In the genomic region with DNA sequence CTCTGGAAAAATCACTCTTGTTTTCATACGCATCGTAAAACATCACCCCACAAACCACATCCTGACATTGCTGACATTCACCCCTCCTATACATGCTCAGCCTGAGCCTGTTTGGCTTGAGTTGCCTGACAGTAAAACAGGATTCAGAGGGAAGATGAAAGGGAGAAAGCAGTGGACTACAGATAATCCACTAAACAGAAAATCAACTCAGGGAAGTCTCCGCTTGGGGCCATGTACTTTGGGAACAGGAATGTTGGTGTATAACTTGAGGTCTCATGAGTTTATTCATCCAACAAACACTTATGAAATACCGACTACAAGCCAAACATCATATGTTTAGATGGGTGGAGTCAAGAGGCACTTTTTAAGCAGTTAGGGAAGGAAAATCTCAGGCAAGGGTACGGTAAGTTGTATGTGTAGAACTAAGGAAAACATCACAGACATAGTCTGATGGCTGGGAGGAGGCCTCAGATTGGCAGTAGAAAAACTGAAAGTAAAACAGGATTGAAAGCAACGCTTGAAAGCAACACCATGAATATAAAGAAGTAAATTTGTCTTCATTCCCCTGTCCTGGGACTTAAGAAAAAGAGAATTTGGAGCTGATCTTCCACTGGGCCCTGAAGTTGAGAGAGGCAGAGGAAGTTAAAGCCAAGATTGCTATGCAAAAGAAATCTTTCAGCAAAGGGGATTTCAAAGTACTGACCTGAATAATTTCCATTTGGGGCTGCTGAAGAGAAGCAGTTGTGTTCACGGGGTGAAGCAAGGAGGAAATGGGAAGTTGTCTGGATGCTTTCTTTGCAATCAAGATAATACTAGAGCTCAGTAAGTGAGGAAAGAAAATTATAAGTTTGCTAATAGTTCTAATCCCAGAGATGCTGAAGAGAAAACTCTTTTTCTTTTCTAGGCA, we compare ENCODE assay signal across 8 cellular contexts. TPM values are rescaled to one million over a fixed set of nuclear protein-coding genes. Genes with fewer than 3 reads are reported as not detected.
A peak's percentile ranks its signal among the peaks of the same experiment; 100 is the strongest.
DNase-seq lines count a peak whose midpoint lies in the region; ATAC-seq and TF ChIP-seq lines count a peak whose summit lies in the region.

No MANE protein-coding gene starts in this region.

- H3K27ac Mint-ChIP-seq in activated CD8-positive, alpha-beta memory T cell treated with anti-CD3 and anti-CD28 coated beads, Interleukin-2, amount 10 ng/mL, durations not matched to agents 7 days and 5 days: peak overlapping the region; percentile 95

- no peaks in the 10 kb centered on the region for H3K9me3 ChIP-seq in DND-41 (ENCODE audit: insufficient read depth, low read length, severe bottlenecking)

- H4K20me1 ChIP-seq in DND-41 (ENCODE audit: insufficient read depth, low read length): no peaks in the 10 kb centered on the region

- H3K27me3 Mint-ChIP-seq in activated CD8-positive, alpha-beta memory T cell treated with anti-CD3 and anti-CD28 coated beads, Interleukin-2, amount 10 ng/mL, durations not matched to agents 7 days and 5 days: no peaks in the 10 kb centered on the region

- DNase-seq in DND-41 (peak; percentile 75), KBM-7 (peak; percentile 4), foreskin fibroblast (peak; percentile 65 to 75), NCI-H1417 treated with DMSO at 0.1 percent for 48 hours (lab: John Stamatoyannopoulos, UW) (no peak), DMS 273 (lab: John Stamatoyannopoulos, UW; ENCODE audit: unreplicated experiment) (no peak)
- peak; percentile 82 for DNase-seq in activated CD8-positive, alpha-beta memory T cell treated with anti-CD3 and anti-CD28 coated beads, Interleukin-2, amount 10 ng/mL, durations not matched to agents 7 days and 5 days
- DNase-seq in stimulated activated CD4-positive, alpha-beta T cell treated with anti-CD3 and anti-CD28 coated beads, Interleukin-1b, Interleukin-23, amount 100 ng/mL, for 48 hours: peak; percentile 40

- peak overlapping the region; percentile 55 for H3K9ac ChIP-seq in DND-41 (ENCODE audit: low read depth, low read length)

- CTCF ChIA-PET in activated CD8-positive, alpha-beta memory T cell treated with anti-CD3 and anti-CD28 coated beads, Interleukin-2, amount 10 ng/mL, durations not matched to agents 7 days and 5 days (lab: Charles Lee): no interaction called here

- H3K4me3 ChIP-seq in DND-41 (ENCODE audit: low read depth in 1 of 2, low read length in 2 of 2): peak overlapping the region; percentile 26 to 54; a peak in 3 of 4 replicates
- H3K4me3 ChIP-seq in foreskin fibroblast (ENCODE audit: low read depth in 1 of 2, low read length in 2 of 2): peak overlapping the region in 1 of 2 donors; percentile 9

- peak overlapping the region; percentile 79 for H3K27ac ChIP-seq in DND-41 (ENCODE audit: low read length)

- peaks cover 24% of the 10 kb centered on the region for H3K4me1 ChIP-seq in DND-41 (ENCODE audit: insufficient read depth, low read length)

- ATAC-seq in DND-41 (ENCODE audit: insufficient read depth, low read depth) (peak; percentile 97), GM21526 (IDR thresholded peaks at IDR 0.05; ENCODE audit: low FRiP score, unreplicated experiment) (peak; percentile 95)
- ATAC-seq in activated CD8-positive, alpha-beta memory T cell treated with anti-CD3 and anti-CD28 coated beads, Interleukin-2, amount 10 ng/mL, durations not matched to agents 7 days and 5 days: peak; percentile 93

- peaks cover 29% of the 10 kb centered on the region for H3K4me1 Mint-ChIP-seq in activated CD8-positive, alpha-beta memory T cell treated with anti-CD3 and anti-CD28 coated beads, Interleukin-2, amount 10 ng/mL, durations not matched to agents 7 days and 5 days

- in situ Hi-C loops in KBM-7 (cut with MboI; ENCODE audit: low pct_unique_long_range_greater_than_20kb, low sequenced_read_pairs): no loop called here

- peak overlapping the region; percentile 80 for H3K4me3 Mint-ChIP-seq in activated CD8-positive, alpha-beta memory T cell treated with anti-CD3 and anti-CD28 coated beads, Interleukin-2, amount 10 ng/mL, durations not matched to agents 7 days and 5 days

- no peaks in the 10 kb centered on the region for H3K9me3 Mint-ChIP-seq in activated CD8-positive, alpha-beta memory T cell treated with anti-CD3 and anti-CD28 coated beads, Interleukin-2, amount 10 ng/mL, durations not matched to agents 7 days and 5 days (ENCODE audit: low read depth)

- TF ChIP-seq CTCF in DND-41 (IDR thresholded peaks at IDR 0.05; ENCODE audit: borderline replicate concordance, extremely low read depth, low read length, poor library complexity, severe bottlenecking) (no peak), foreskin fibroblast (IDR thresholded peaks at IDR 0.05; ENCODE audit: low read depth, low read length) (no peak)

- no peaks in the 10 kb centered on the region for H3K36me3 ChIP-seq in DND-41 (ENCODE audit: insufficient read depth, low read length)

- peak overlapping the region; percentile 94 for H2AFZ ChIP-seq in DND-41 (ENCODE audit: low read depth, low read length)

- peak overlapping the region; percentile 81 for H3K4me2 ChIP-seq in DND-41 (ENCODE audit: insufficient read depth, low read length)

- H3K36me3 Mint-ChIP-seq in activated CD8-positive, alpha-beta memory T cell treated with anti-CD3 and anti-CD28 coated beads, Interleukin-2, amount 10 ng/mL, durations not matched to agents 7 days and 5 days: no peaks in the 10 kb centered on the region

- no peaks in the 10 kb centered on the region for H3K27me3 ChIP-seq in DND-41 (ENCODE audit: insufficient read depth, low read length, poor library complexity)

- H3K79me2 ChIP-seq in DND-41 (ENCODE audit: insufficient read depth, low read length): no peaks in the 10 kb centered on the region

RNA-seq across cellular contexts. Expression of a gene that starts 28.8 kb away (rescaled TPM):
- total RNA-seq in activated CD8-positive, alpha-beta memory T cell treated with anti-CD3 and anti-CD28 coated beads, Interleukin-2, amount 10 ng/mL, durations not matched to agents 7 days and 5 days: 1 to 10 TPM in 1 of 2 experiments, under 1 TPM in 1; 0.38 to 3.5 TPM

Comparison
In these comparisons a context has a peak if more than half of its experiments do, and no peak if none do; other contexts are left out.
1. DNase-seq: peak in DND-41 (single experiment), KBM-7 (single experiment), activated CD8-positive, alpha-beta memory T cell treated with anti-CD3 and anti-CD28 coated beads, Interleukin-2, amount 10 ng/mL, durations not matched to agents 7 days and 5 days (single experiment), foreskin fibroblast (2 of 2) and stimulated activated CD4-positive, alpha-beta T cell treated with anti-CD3 and anti-CD28 coated beads, Interleukin-1b, Interleukin-23, amount 100 ng/mL, for 48 hours (single experiment); none in NCI-H1417 treated with DMSO at 0.1 percent for 48 hours (single experiment) and DMS 273 (single experiment).
2. Peak in every context shown above with its lines, with median percentiles within 50 percentile points of each other: ATAC-seq.